Comparison of ENCODE assay signal across 2 cellular contexts in the genomic region with DNA sequence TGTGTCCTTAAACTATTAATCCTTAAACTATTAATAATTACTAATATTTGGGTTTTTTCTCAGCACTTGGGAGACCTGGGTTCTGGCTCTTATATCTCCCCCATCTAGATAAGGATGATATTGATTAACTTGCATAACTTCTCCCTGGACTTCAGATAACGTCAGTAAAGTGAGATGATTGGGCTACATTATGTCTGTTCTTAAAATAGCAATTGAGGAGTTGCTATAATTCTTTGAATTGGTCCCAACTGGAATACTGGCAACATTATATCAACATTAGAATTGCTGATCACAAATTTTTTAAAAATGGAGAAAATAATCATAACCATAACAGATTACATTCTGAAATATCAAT.
TF ChIP-seq lines count a peak whose summit lies in the region.

No MANE protein-coding gene starts in this region.

TF ChIP-seq in liver, 16 proteins besides CTCF, POLR2A, EP300 and RAD21 (continued from another document):
- TF ChIP-seq TAF1 (conservative IDR thresholded peaks at IDR 0.05) (no peak), YY1 (IDR thresholded peaks at IDR 0.05) (no peak), FOXA1 (IDR thresholded peaks at IDR 0.05) (no peak), HNF4G (IDR thresholded peaks at IDR 0.05) (no peak), HNF4A (conservative IDR thresholded peaks at IDR 0.05) (peak; percentile 30 to 46), JUND (IDR thresholded peaks at IDR 0.05) (peak in 1 of 2 donors; percentile 7)
- TF ChIP-seq, protein P1, sequence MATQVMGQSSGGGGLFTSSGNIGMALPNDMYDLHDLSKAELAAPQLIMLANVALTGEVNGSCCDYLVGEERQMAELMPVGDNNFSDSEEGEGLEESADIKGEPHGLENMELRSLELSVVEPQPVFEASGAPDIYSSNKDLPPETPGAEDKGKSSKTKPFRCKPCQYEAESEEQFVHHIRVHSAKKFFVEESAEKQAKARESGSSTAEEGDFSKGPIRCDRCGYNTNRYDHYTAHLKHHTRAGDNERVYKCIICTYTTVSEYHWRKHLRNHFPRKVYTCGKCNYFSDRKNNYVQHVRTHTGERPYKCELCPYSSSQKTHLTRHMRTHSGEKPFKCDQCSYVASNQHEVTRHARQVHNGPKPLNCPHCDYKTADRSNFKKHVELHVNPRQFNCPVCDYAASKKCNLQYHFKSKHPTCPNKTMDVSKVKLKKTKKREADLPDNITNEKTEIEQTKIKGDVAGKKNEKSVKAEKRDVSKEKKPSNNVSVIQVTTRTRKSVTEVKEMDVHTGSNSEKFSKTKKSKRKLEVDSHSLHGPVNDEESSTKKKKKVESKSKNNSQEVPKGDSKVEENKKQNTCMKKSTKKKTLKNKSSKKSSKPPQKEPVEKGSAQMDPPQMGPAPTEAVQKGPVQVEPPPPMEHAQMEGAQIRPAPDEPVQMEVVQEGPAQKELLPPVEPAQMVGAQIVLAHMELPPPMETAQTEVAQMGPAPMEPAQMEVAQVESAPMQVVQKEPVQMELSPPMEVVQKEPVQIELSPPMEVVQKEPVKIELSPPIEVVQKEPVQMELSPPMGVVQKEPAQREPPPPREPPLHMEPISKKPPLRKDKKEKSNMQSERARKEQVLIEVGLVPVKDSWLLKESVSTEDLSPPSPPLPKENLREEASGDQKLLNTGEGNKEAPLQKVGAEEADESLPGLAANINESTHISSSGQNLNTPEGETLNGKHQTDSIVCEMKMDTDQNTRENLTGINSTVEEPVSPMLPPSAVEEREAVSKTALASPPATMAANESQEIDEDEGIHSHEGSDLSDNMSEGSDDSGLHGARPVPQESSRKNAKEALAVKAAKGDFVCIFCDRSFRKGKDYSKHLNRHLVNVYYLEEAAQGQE (IDR thresholded peaks at IDR 0.05): no peak
- TF ChIP-seq, protein P2, sequence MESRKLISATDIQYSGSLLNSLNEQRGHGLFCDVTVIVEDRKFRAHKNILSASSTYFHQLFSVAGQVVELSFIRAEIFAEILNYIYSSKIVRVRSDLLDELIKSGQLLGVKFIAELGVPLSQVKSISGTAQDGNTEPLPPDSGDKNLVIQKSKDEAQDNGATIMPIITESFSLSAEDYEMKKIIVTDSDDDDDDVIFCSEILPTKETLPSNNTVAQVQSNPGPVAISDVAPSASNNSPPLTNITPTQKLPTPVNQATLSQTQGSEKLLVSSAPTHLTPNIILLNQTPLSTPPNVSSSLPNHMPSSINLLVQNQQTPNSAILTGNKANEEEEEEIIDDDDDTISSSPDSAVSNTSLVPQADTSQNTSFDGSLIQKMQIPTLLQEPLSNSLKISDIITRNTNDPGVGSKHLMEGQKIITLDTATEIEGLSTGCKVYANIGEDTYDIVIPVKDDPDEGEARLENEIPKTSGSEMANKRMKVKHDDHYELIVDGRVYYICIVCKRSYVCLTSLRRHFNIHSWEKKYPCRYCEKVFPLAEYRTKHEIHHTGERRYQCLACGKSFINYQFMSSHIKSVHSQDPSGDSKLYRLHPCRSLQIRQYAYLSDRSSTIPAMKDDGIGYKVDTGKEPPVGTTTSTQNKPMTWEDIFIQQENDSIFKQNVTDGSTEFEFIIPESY (IDR thresholded peaks at IDR 0.05): no peak
- TF ChIP-seq, protein P3, sequence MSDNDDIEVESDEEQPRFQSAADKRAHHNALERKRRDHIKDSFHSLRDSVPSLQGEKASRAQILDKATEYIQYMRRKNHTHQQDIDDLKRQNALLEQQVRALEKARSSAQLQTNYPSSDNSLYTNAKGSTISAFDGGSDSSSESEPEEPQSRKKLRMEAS (IDR thresholded peaks at IDR 0.05): no peak

TF ChIP-seq in HepG2, 621 proteins besides CTCF, POLR2A, EP300 and RAD21 (continued from another document):
- TF ChIP-seq SALL2 (CRISPR knock-in tag; IDR thresholded peaks at IDR 0.05) (no peak), ATF1 (CRISPR knock-in tag; IDR thresholded peaks at IDR 0.05) (no peak), SP2 (CRISPR knock-in tag; IDR thresholded peaks at IDR 0.05) (no peak)
